22 cellular contexts compared by ENCODE assay signal in genomic region chr1:192979542-192979941, GRCh38.
"Had no signal": no experiment of that assay in that cellular context is flagged by ENCODE, and none has a peak within 500 bp of the region (broad histone marks: within the 10 kb centered on the region; RNA-seq: fewer than 3 reads in every experiment).

No MANE protein-coding gene starts in this region.

- H3K27me3 Mint-ChIP-seq: naive thymus-derived CD4-positive, alpha-beta T cell; stimulated activated memory B cell treated with anti-CD40 and anti-IgM and Interleukin-4, amounts not matched to agents 10 μg/mL and 1 μg/mL and 100 μg/mL, for 72 hours; stimulated activated naive CD8-positive, alpha-beta T cell treated with anti-CD3 and anti-CD28 coated beads, Interleukin-15, Interleukin-2, amounts not matched to agents 100 ng/mL and 50 ng/mL, for 24 hours had no signal

- H3K36me3 ChIP-seq: heart right ventricle, spleen, tibial artery, upper lobe of left lung, vagina had no signal

- H3K9me3 Mint-ChIP-seq: naive thymus-derived CD4-positive, alpha-beta T cell; stimulated activated memory B cell treated with anti-CD40 and anti-IgM and Interleukin-4, amounts not matched to agents 10 μg/mL and 1 μg/mL and 100 μg/mL, for 72 hours; stimulated activated naive CD8-positive, alpha-beta T cell treated with anti-CD3 and anti-CD28 coated beads, Interleukin-15, Interleukin-2, amounts not matched to agents 100 ng/mL and 50 ng/mL, for 24 hours had no signal

- FAIRE-seq: endometrium, frontal cortex had no signal

- H3K27me3 ChIP-seq: heart right ventricle, spleen, tibial artery, upper lobe of left lung, vagina had no signal

- H3K4me1 ChIP-seq: heart right ventricle, tibial artery, upper lobe of left lung, vagina had no signal

- DNase-seq: effector memory CD4-positive, alpha-beta T cell; heart right ventricle; islet precursor cell; left cardiac atrium; left ventricle myocardium inferior; mesenchymal stem cell; naive thymus-derived CD4-positive, alpha-beta T cell; nephron progenitor cell; spleen; stimulated activated CD4-positive, alpha-beta T cell treated with anti-CD3 and anti-CD28 coated beads, Interleukin-15, amount 100 ng/mL, for 24 hours; stimulated activated CD4-positive, alpha-beta T cell treated with anti-CD3 and anti-CD28 coated beads, Interleukin-1b, Interleukin-23, amount 100 ng/mL, for 48 hours; stimulated activated CD4-positive, alpha-beta T cell treated with anti-CD3 and anti-CD28 coated beads, Interleukin-4, amount 100 ng/mL, for 24 hours; tibial artery; upper lobe of left lung had no signal

- H3K4me3 ChIP-seq: heart right ventricle, left ventricle myocardium inferior, lung, spleen, tibial artery, upper lobe of left lung, vagina had no signal

- ATAC-seq: esophagus mucosa; heart right ventricle; left cardiac atrium; naive thymus-derived CD4-positive, alpha-beta T cell; sciatic nerve; stimulated activated memory B cell treated with anti-CD40 and anti-IgM and Interleukin-4, amounts not matched to agents 10 μg/mL and 1 μg/mL and 100 μg/mL, for 72 hours had no signal

- H3K27ac ChIP-seq: heart right ventricle, left ventricle myocardium inferior, spleen, tibial artery, upper lobe of left lung, vagina had no signal

- H3K4me3 Mint-ChIP-seq: naive thymus-derived CD4-positive, alpha-beta T cell; nephron progenitor cell; stimulated activated memory B cell treated with anti-CD40 and anti-IgM and Interleukin-4, amounts not matched to agents 10 μg/mL and 1 μg/mL and 100 μg/mL, for 72 hours; stimulated activated naive CD8-positive, alpha-beta T cell treated with anti-CD3 and anti-CD28 coated beads, Interleukin-15, Interleukin-2, amounts not matched to agents 100 ng/mL and 50 ng/mL, for 24 hours had no signal

- H3K27ac Mint-ChIP-seq: nephron progenitor cell; stimulated activated memory B cell treated with anti-CD40 and anti-IgM and Interleukin-4, amounts not matched to agents 10 μg/mL and 1 μg/mL and 100 μg/mL, for 72 hours; stimulated activated naive CD8-positive, alpha-beta T cell treated with anti-CD3 and anti-CD28 coated beads, Interleukin-15, Interleukin-2, amounts not matched to agents 100 ng/mL and 50 ng/mL, for 24 hours had no signal

- H3K9me3 ChIP-seq: heart right ventricle, left ventricle myocardium inferior, spleen, tibial artery, upper lobe of left lung, vagina had no signal
